Comparison of ENCODE assay signal across 14 cellular contexts in genomic region chr7:148485618-148486017, GRCh38.
DNase-seq lines count a peak whose midpoint lies in the region; ATAC-seq, FAIRE-seq and TF ChIP-seq lines count a peak whose summit lies in the region.
"Had no signal": no experiment of that assay in that cellular context is flagged by ENCODE, and none has a peak within 500 bp of the region (broad histone marks: within the 10 kb centered on the region; RNA-seq: fewer than 3 reads in every experiment).

No MANE protein-coding gene starts in this region.

- H3K9ac ChIP-seq in PC-3 (ENCODE audit: low read length) (no peak overlapping the region), trophoblast cell (ENCODE audit: low read length) (no peak overlapping the region)

- peaks cover 16% of the 10 kb centered on the region for H3K27me3 Mint-ChIP-seq in type B pancreatic cell

- H3K18ac ChIP-seq in trophoblast cell (ENCODE audit: low read length) = no peak overlapping the region

- no peak overlapping the region for H3K14ac ChIP-seq in trophoblast cell (ENCODE audit: low read length)

- H3K79me1 ChIP-seq in trophoblast cell (ENCODE audit: low read length) = no peaks in the 10 kb centered on the region

- peaks cover 17% of the 10 kb centered on the region for H3K4me1 Mint-ChIP-seq in type B pancreatic cell (ENCODE audit: unreplicated experiment)

- H3K9me3 Mint-ChIP-seq in type B pancreatic cell = no peaks in the 10 kb centered on the region

- no peak overlapping the region for H3K23ac ChIP-seq in trophoblast cell (ENCODE audit: low read length)

- H3K4me1 ChIP-seq in PC-3 (ENCODE audit: insufficient read depth, low read length) = no peaks in the 10 kb centered on the region
- H3K4me1 ChIP-seq in trophoblast cell (ENCODE audit: control insufficient read depth in 1 of 2, insufficient read depth in 2 of 2, low read length in 2 of 2) = peaks cover 9 to 12% of the 10 kb centered on the region in 2 experiments
- H3K4me1 ChIP-seq: pancreas had no signal

- intact Hi-C loops in PC-3 (cut with micrococcal nuclease) = loop anchor here (1.0 kb wide), 2 partner anchors 199 to 220 kb away; no protein-coding TSS in a partner anchor
- intact Hi-C loops in head of caudate nucleus (cut with DNase I) = no loop called here

- peak; percentile 48; the same call in 1 of the 2 replicates for TF ChIP-seq CTCF in PC-3 (conservative IDR thresholded peaks at IDR 0.05; ENCODE audit: low read depth, low read length)
- TF ChIP-seq CTCF in type B pancreatic cell (conservative IDR thresholded peaks at IDR 0.05) = peak; percentile 29

- no peak overlapping the region for H3K4me3 Mint-ChIP-seq in type B pancreatic cell
- H3K4me3 Mint-ChIP-seq: activated CD8-positive, alpha-beta memory T cell treated with anti-CD3 and anti-CD28 coated beads, Interleukin-2, amount 10 ng/mL, durations not matched to agents 7 days and 5 days had no signal

- no peaks in the 10 kb centered on the region for H3K36me3 Mint-ChIP-seq in type B pancreatic cell
- H3K36me3 Mint-ChIP-seq: activated CD8-positive, alpha-beta memory T cell treated with anti-CD3 and anti-CD28 coated beads, Interleukin-2, amount 10 ng/mL, durations not matched to agents 7 days and 5 days had no signal

- H2BK12ac ChIP-seq in trophoblast cell (ENCODE audit: low read length) = no peak overlapping the region

- CTCF ChIA-PET in PC-3 (lab: Charles Lee) = interaction anchor here (0.6 to 1.0 kb wide), 3 partner anchors 220 to 243 kb away, joined by 3 to 7 read pairs (median 4); no protein-coding TSS in a partner anchor

- H3K27ac ChIP-seq in PC-3 (ENCODE audit: low read length) (no peak overlapping the region), trophoblast cell (ENCODE audit: low read depth, low read length) (no peak overlapping the region)
- H3K27ac ChIP-seq: pancreas had no signal

- ATAC-seq in PC-3 = peak; percentile 73
- ATAC-seq: activated CD8-positive, alpha-beta memory T cell treated with anti-CD3 and anti-CD28 coated beads, Interleukin-2, amount 10 ng/mL, durations not matched to agents 7 days and 5 days; pancreas had no signal

- no peak overlapping the region for H4K12ac ChIP-seq in trophoblast cell (ENCODE audit: low read depth, low read length)

- H4K8ac ChIP-seq in trophoblast cell (ENCODE audit: low read depth, low read length) = no peak overlapping the region

- peaks cover 53% of the 10 kb centered on the region for H3K27me3 ChIP-seq in PC-3 (ENCODE audit: low read length)
- H3K27me3 ChIP-seq in trophoblast cell (ENCODE audit: insufficient read depth, low read length) = no peaks in the 10 kb centered on the region
- H3K27me3 ChIP-seq: pancreas had no signal

- no peaks in the 10 kb centered on the region for H4K20me1 ChIP-seq in PC-3 (ENCODE audit: low read length)

- no peak overlapping the region for H3K4ac ChIP-seq in trophoblast cell (ENCODE audit: low read depth, low read length)

- H4K91ac ChIP-seq in trophoblast cell (ENCODE audit: low read depth, low read length) = no peak overlapping the region

- H3K9me3 ChIP-seq in PC-3 (ENCODE audit: low read length) = no peaks in the 10 kb centered on the region
- no peaks in the 10 kb centered on the region for H3K9me3 ChIP-seq in trophoblast cell (ENCODE audit: insufficient read depth, low read depth, low read length)
- H3K9me3 ChIP-seq: pancreas had no signal

- no peak overlapping the region for H2BK120ac ChIP-seq in trophoblast cell (ENCODE audit: insufficient read depth, low read length, poor library complexity)

- H2BK5ac ChIP-seq in trophoblast cell (ENCODE audit: low read depth, low read length, poor library complexity) = no peak overlapping the region

- DNase-seq in NCI-H2171 treated with DMSO at 0.1 percent for 48 hours (lab: John Stamatoyannopoulos, UW) = peak; percentile 42
- no peak for DNase-seq in NCI-H2171 (lab: John Stamatoyannopoulos, UW)
- peak; percentile 12 for DNase-seq in PC-3
- DNase-seq in frontal cortex (ENCODE audit: low spot score in 2 of 2) = no peak
- DNase-seq in type B pancreatic cell (ENCODE audit: extremely low spot score, unreplicated experiment) = no peak
- DNase-seq in SIG-M5 treated with dmso at 0.1 percent for 504 hours (lab: John Stamatoyannopoulos, UW; ENCODE audit: unreplicated experiment) = no peak
- DNase-seq in head of caudate nucleus = no peak
- no peak for DNase-seq in trophoblast cell
- DNase-seq: ACHN; activated CD8-positive, alpha-beta memory T cell treated with anti-CD3 and anti-CD28 coated beads, Interleukin-2, amount 10 ng/mL, durations not matched to agents 7 days and 5 days; activated naive CD4-positive, alpha-beta T cell treated with anti-CD3 and anti-CD28 coated beads, Interleukin-2, amount 50 U/mL, for 16 hours; KBM-7; NCI-H446 treated with DMSO at 0.1 percent for 48 hours; pancreas had no signal

- H3K9me2 ChIP-seq in PC-3 (replicated peaks; ENCODE audit: low read length) = no peaks in the 10 kb centered on the region

- peak; percentile 42 for FAIRE-seq in frontal cortex (lab: Jason Lieb, UNC)
- FAIRE-seq: pancreas had no signal

- H2AFZ ChIP-seq in PC-3 (ENCODE audit: low read length) (0 out of 2 replicates have a peak overlapping the region, but pooled peaks have one; percentile 12), trophoblast cell (ENCODE audit: insufficient read depth, low read length, poor library complexity) (no peak overlapping the region)

- no peak overlapping the region for H2AK5ac ChIP-seq in trophoblast cell (ENCODE audit: low read length)

- H3K36me3 ChIP-seq in PC-3 (ENCODE audit: low read depth, low read length) (no peaks in the 10 kb centered on the region), trophoblast cell (ENCODE audit: control insufficient read depth in 1 of 2, insufficient read depth in 2 of 2, low read length in 2 of 2) (no peaks in the 10 kb centered on the region)
- H3K36me3 ChIP-seq: pancreas had no signal

- no peak overlapping the region for H3K27ac Mint-ChIP-seq in type B pancreatic cell
- H3K27ac Mint-ChIP-seq: activated CD8-positive, alpha-beta memory T cell treated with anti-CD3 and anti-CD28 coated beads, Interleukin-2, amount 10 ng/mL, durations not matched to agents 7 days and 5 days had no signal

- no peaks in the 10 kb centered on the region for H3K79me2 ChIP-seq in PC-3 (ENCODE audit: low read length)
- no peaks in the 10 kb centered on the region for H3K79me2 ChIP-seq in trophoblast cell (ENCODE audit: control insufficient read depth, insufficient read depth, low read length, poor library complexity)

- BruUV-seq in PC-3 (replicated peaks; lab: Mats Ljungman, UMichigan) = no TSS peak

- WGBS in trophoblast cell (ENCODE audit: extremely low coverage, insufficient coverage, insufficient read length) = no CpG with 5 or more reads among the region's 3 CpGs

- POLR2A ChIA-PET in PC-3 (lab: Charles Lee; ENCODE audit: unreplicated experiment) = no interaction called here

- H3F3A ChIP-seq in PC-3 (ENCODE audit: low read length, unreplicated experiment) = no peaks in the 10 kb centered on the region

- H3K4me3 ChIP-seq in PC-3 (ENCODE audit: low read length) (no peak overlapping the region), trophoblast cell (ENCODE audit: low read depth, low read length) (no peak overlapping the region)
- H3K4me3 ChIP-seq: pancreas had no signal

- H3K4me2 ChIP-seq in PC-3 (ENCODE audit: low read length) (no peak overlapping the region), trophoblast cell (ENCODE audit: low read length) (no peak overlapping the region)

Comparison
In these comparisons a context has a peak if more than half of its experiments do, and no peak if none do; other contexts are left out.
1. DNase-seq: peak in NCI-H2171 treated with DMSO at 0.1 percent for 48 hours (single experiment) and PC-3 (single experiment); none in NCI-H2171 (single experiment), frontal cortex (0 of 2), type B pancreatic cell (single experiment), SIG-M5 treated with dmso at 0.1 percent for 504 hours (single experiment), head of caudate nucleus (0 of 42) and trophoblast cell (0 of 2).